ENCODE assay signal across 1 cellular context in genomic region chr4:183398298-183399129, GRCh38.
TF ChIP-seq lines count a peak whose summit lies in the region.

No MANE protein-coding gene starts in this region.

TF ChIP-seq in H1, 55 proteins besides CTCF, POLR2A, EP300 and RAD21 (continued from another document):
- TF ChIP-seq MAX (IDR thresholded peaks at IDR 0.05): peak; percentile 86
- peak; percentile 52; the same call in 1 of the 2 replicates for TF ChIP-seq TEAD4 (IDR thresholded peaks at IDR 0.05; ENCODE audit: low read depth, low read length)
- TF ChIP-seq SP2 (IDR thresholded peaks at IDR 0.05; ENCODE audit: low read length): no peak
- TF ChIP-seq RXRA (IDR thresholded peaks at IDR 0.05; ENCODE audit: insufficient read depth, low read depth, low read length): no peak
- peak; percentile 89 for TF ChIP-seq ASH2L (IDR thresholded peaks at IDR 0.05; ENCODE audit: low read length)
- peak; percentile 81 for TF ChIP-seq TAF7 (optimal IDR thresholded peaks at IDR 0.05; ENCODE audit: borderline replicate concordance, low read depth, low read length)
- peak; percentile 8 for TF ChIP-seq KDM4A (IDR thresholded peaks at IDR 0.05; ENCODE audit: low read depth, low read length, severe bottlenecking)
- TF ChIP-seq EGR1 (IDR thresholded peaks at IDR 0.05; ENCODE audit: borderline replicate concordance, low read depth, low read length): peak; percentile 97
- peak; percentile 73 for TF ChIP-seq TAF1 (IDR thresholded peaks at IDR 0.05; ENCODE audit: low read depth, low read length)
- TF ChIP-seq USF2 (IDR thresholded peaks at IDR 0.05; ENCODE audit: low read length): no peak
- no peak for TF ChIP-seq MAFK (IDR thresholded peaks at IDR 0.05; ENCODE audit: low read depth, low read length)
- TF ChIP-seq KDM1A (IDR thresholded peaks at IDR 0.05; ENCODE audit: borderline replicate concordance, low read length): no peak
- TF ChIP-seq CHD1 (IDR thresholded peaks at IDR 0.05; ENCODE audit: low read depth, low read length): no peak
- TF ChIP-seq TBP (IDR thresholded peaks at IDR 0.05; ENCODE audit: low read depth, low read length): peak; percentile 52
- peak; percentile 82 for TF ChIP-seq E2F6 (IDR thresholded peaks at IDR 0.05)
